ENCODE assay signal across 1 cellular context in the genomic region with DNA sequence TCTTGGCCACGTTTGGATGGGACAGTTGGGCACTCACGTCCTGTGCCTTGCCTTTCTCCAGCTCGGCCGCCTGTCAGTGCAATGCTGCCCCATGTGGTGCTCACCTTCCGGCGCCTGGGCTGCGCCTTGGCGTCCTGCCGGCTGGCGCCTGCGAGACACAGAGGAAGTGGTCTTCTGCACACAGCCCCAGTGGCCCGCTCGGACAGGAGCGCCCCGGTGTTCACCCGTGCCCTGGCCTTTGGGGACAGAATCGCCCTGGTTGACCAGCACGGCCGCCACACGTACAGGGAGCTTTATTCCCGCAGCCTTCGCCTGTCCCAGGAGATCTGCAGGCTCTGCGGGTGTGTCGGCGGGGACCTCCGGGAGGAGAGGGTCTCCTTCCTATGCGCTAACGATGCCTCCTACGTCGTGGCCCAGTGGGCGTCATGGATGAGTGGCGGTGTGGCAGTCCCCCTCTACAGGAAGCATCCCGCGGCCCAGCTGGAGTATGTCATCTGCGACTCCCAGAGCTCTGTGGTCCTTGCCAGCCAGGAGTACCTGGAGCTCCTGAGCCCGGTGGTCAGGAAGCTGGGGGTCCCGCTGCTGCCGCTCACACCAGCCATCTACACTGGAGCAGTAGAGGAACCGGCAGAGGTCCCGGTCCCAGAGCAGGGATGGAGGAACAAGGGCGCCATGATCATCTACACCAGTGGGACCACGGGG.
TF ChIP-seq lines count a peak whose summit lies in the region.

No MANE protein-coding gene starts in this region.

TF ChIP-seq in HepG2, 621 proteins besides CTCF, POLR2A, EP300 and RAD21:
- TF ChIP-seq AGO2 (optimal IDR thresholded peaks at IDR 0.05; ENCODE audit: low read depth, low read length), result peak; percentile 21
- TF ChIP-seq, protein P1, sequence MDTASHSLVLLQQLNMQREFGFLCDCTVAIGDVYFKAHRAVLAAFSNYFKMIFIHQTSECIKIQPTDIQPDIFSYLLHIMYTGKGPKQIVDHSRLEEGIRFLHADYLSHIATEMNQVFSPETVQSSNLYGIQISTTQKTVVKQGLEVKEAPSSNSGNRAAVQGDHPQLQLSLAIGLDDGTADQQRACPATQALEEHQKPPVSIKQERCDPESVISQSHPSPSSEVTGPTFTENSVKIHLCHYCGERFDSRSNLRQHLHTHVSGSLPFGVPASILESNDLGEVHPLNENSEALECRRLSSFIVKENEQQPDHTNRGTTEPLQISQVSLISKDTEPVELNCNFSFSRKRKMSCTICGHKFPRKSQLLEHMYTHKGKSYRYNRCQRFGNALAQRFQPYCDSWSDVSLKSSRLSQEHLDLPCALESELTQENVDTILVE (CRISPR knock-in tag; IDR thresholded peaks at IDR 0.05), result no peak
TF ChIP-seq in HepG2: peak in this region for 1.
